ENCODE assay signal across 8 cellular contexts in genomic region chr6:36601818-36602217, GRCh38. TPM values are rescaled to one million over a fixed set of nuclear protein-coding genes. Genes with fewer than 3 reads are reported as not detected.
DNase-seq lines count a peak whose midpoint lies in the region; ATAC-seq and TF ChIP-seq lines count a peak whose summit lies in the region.
"Not testable (repeated sequence)": the region's sequence is repeated elsewhere in the genome, so short reads cannot be mapped to it uniquely, and the experiment has no call there.

No MANE protein-coding gene starts in this region.

- peak overlapping the region; percentile 33 for H3K4me3 Mint-ChIP-seq in activated CD4-positive, alpha-beta T cell treated with anti-CD3 and anti-CD28 coated beads, Interleukin-2, amount 10 ng/mL, durations not matched to agents 7 days and 5 days
- peak overlapping the region; percentile 38 for H3K4me3 Mint-ChIP-seq in activated naive CD4-positive, alpha-beta T cell treated with anti-CD3 and anti-CD28 coated beads for 36 hours
- peak overlapping the region; percentile 82 for H3K4me3 Mint-ChIP-seq in central memory CD8-positive, alpha-beta T cell
- H3K4me3 Mint-ChIP-seq in osteocyte (ENCODE audit: unreplicated experiment), result not testable (repeated sequence)
- peak overlapping the region; percentile 64 for H3K4me3 Mint-ChIP-seq in type B pancreatic cell

- DNase-seq in activated CD4-positive, alpha-beta T cell treated with anti-CD3 and anti-CD28 coated beads, Interleukin-2, amount 10 ng/mL, durations not matched to agents 7 days and 5 days; activated naive CD4-positive, alpha-beta T cell treated with anti-CD3 and anti-CD28 coated beads for 36 hours; central memory CD8-positive, alpha-beta T cell (ENCODE audit: low spot score in 2 of 2); osteocyte (ENCODE audit: extremely low spot score, unreplicated experiment); type B pancreatic cell (ENCODE audit: extremely low spot score, unreplicated experiment): not testable (repeated sequence)

- not testable (repeated sequence) for H3K27me3 ChIP-seq in BLaER1 treated with 17β-estradiol and CSF1 and Interleukin-3, amounts not matched to agents 10 nM and 100 nM
- H3K27me3 ChIP-seq in Loucy (ENCODE audit: insufficient read depth, low read length, poor library complexity, severe bottlenecking), result peaks cover 24% of the 10 kb centered on the region

- TF ChIP-seq CTCF in Loucy (conservative IDR thresholded peaks at IDR 0.05; ENCODE audit: low read length); osteocyte (IDR thresholded peaks at IDR 0.05); type B pancreatic cell (conservative IDR thresholded peaks at IDR 0.05): not testable (repeated sequence)

- H3K27ac ChIP-seq in BLaER1 treated with 17β-estradiol and CSF1 and Interleukin-3, amounts not matched to agents 10 nM and 100 nM, result peak overlapping the region in 1 of 11 experiments; percentile 38; a peak in 1 of 22 replicates
- peak overlapping the region; percentile 17 for H3K27ac ChIP-seq in mesodermal cell (ENCODE audit: low read depth, low read length, severe bottlenecking)

- not testable (repeated sequence) for H3K9me2 ChIP-seq in Loucy (replicated peaks; ENCODE audit: low read depth, low read length)

- not testable (repeated sequence) for H3K9me3 Mint-ChIP-seq in activated CD4-positive, alpha-beta T cell treated with anti-CD3 and anti-CD28 coated beads, Interleukin-2, amount 10 ng/mL, durations not matched to agents 7 days and 5 days; activated naive CD4-positive, alpha-beta T cell treated with anti-CD3 and anti-CD28 coated beads for 36 hours; central memory CD8-positive, alpha-beta T cell; osteocyte (ENCODE audit: unreplicated experiment); type B pancreatic cell

- CTCF ChIA-PET in activated CD4-positive, alpha-beta T cell treated with anti-CD3 and anti-CD28 coated beads, Interleukin-2, amount 10 ng/mL, durations not matched to agents 7 days and 5 days (lab: Charles Lee), result interaction anchor here (1.3 kb wide), 1 partner anchor 13 kb away, joined by 7 read pairs; no protein-coding TSS in a partner anchor
- CTCF ChIA-PET in activated naive CD4-positive, alpha-beta T cell treated with anti-CD3 and anti-CD28 coated beads for 36 hours (lab: Charles Lee), result interaction anchor here (1.4 kb wide), 1 partner anchor 22 kb away, joined by 4 read pairs; no protein-coding TSS in a partner anchor

- H3F3A ChIP-seq in Loucy (ENCODE audit: low read depth), result not testable (repeated sequence)

- H3K9me3 ChIP-seq in BLaER1 treated with 17β-estradiol and CSF1 and Interleukin-3, amounts not matched to agents 10 nM and 100 nM (replicated peaks in 1 of 11); Loucy (ENCODE audit: insufficient read depth, low read depth, low read length); mesodermal cell (ENCODE audit: control insufficient read depth, low read length): not testable (repeated sequence)

- intact Hi-C loops in activated naive CD4-positive, alpha-beta T cell treated with anti-CD3 and anti-CD28 coated beads for 36 hours (cut with micrococcal nuclease), result not testable (repeated sequence)

- peaks cover 98% of the 10 kb centered on the region for H3K79me2 ChIP-seq in Loucy (ENCODE audit: insufficient read depth, low read length)

- peaks cover 99 to 100% (median 100%) of the 10 kb centered on the region in 11 experiments for H3K36me3 ChIP-seq in BLaER1 treated with 17β-estradiol and CSF1 and Interleukin-3, amounts not matched to agents 10 nM and 100 nM
- H3K36me3 ChIP-seq in Loucy (ENCODE audit: insufficient read depth, low read length) (peaks cover 98% of the 10 kb centered on the region), mesodermal cell (ENCODE audit: control insufficient read depth, insufficient read depth, low read length) (peaks cover 100% of the 10 kb centered on the region)

- H3K27me3 Mint-ChIP-seq in activated CD4-positive, alpha-beta T cell treated with anti-CD3 and anti-CD28 coated beads, Interleukin-2, amount 10 ng/mL, durations not matched to agents 7 days and 5 days; activated naive CD4-positive, alpha-beta T cell treated with anti-CD3 and anti-CD28 coated beads for 36 hours (ENCODE audit: low read depth); central memory CD8-positive, alpha-beta T cell; osteocyte (ENCODE audit: unreplicated experiment); type B pancreatic cell: not testable (repeated sequence)

- peak overlapping the region; percentile 94 to 99 (median 96); a peak in 21 of 22 replicates for H3K4me2 ChIP-seq in BLaER1 treated with 17β-estradiol and CSF1 and Interleukin-3, amounts not matched to agents 10 nM and 100 nM
- peak overlapping the region; percentile 100 for H3K4me2 ChIP-seq in Loucy (ENCODE audit: low read depth, low read length, poor library complexity, severe bottlenecking)

- peak; percentile 29 for ATAC-seq in central memory CD8-positive, alpha-beta T cell (replicated peaks; ENCODE audit: extremely low read depth, poor library complexity, severe bottlenecking)

- peaks cover 91% of the 10 kb centered on the region for H3K36me3 Mint-ChIP-seq in activated CD4-positive, alpha-beta T cell treated with anti-CD3 and anti-CD28 coated beads, Interleukin-2, amount 10 ng/mL, durations not matched to agents 7 days and 5 days (ENCODE audit: low read depth)
- H3K36me3 Mint-ChIP-seq in activated naive CD4-positive, alpha-beta T cell treated with anti-CD3 and anti-CD28 coated beads for 36 hours (ENCODE audit: low read depth), result peaks cover 90% of the 10 kb centered on the region
- H3K36me3 Mint-ChIP-seq in central memory CD8-positive, alpha-beta T cell (ENCODE audit: insufficient read depth), result peaks cover 97% of the 10 kb centered on the region
- H3K36me3 Mint-ChIP-seq in osteocyte (ENCODE audit: unreplicated experiment) (peaks cover 85% of the 10 kb centered on the region), type B pancreatic cell (peaks cover 74% of the 10 kb centered on the region)

- peak overlapping the region in 8 of 11 experiments; percentile 7 to 99 (median 48); a peak in 11 of 22 replicates for H3K9ac ChIP-seq in BLaER1 treated with 17β-estradiol and CSF1 and Interleukin-3, amounts not matched to agents 10 nM and 100 nM
- H3K9ac ChIP-seq in Loucy (ENCODE audit: low read depth, low read length, poor library complexity, severe bottlenecking), result peak overlapping the region; percentile 30

- no CpG with 5 or more reads among the region's 3 CpGs for WGBS in mesodermal cell (ENCODE audit: insufficient coverage in 2 of 2), 2 experiments

- POLR2A ChIA-PET in activated CD4-positive, alpha-beta T cell treated with anti-CD3 and anti-CD28 coated beads, Interleukin-2, amount 10 ng/mL, durations not matched to agents 7 days and 5 days (lab: Charles Lee), result interaction anchor here (0.7 kb wide), 1 partner anchor 78 kb away, joined by 4 read pairs; no protein-coding TSS in a partner anchor

- H3K27ac Mint-ChIP-seq in activated CD4-positive, alpha-beta T cell treated with anti-CD3 and anti-CD28 coated beads, Interleukin-2, amount 10 ng/mL, durations not matched to agents 7 days and 5 days, result peak overlapping the region; percentile 70
- H3K27ac Mint-ChIP-seq in activated naive CD4-positive, alpha-beta T cell treated with anti-CD3 and anti-CD28 coated beads for 36 hours, result peak overlapping the region; percentile 85
- H3K27ac Mint-ChIP-seq in central memory CD8-positive, alpha-beta T cell (ENCODE audit: low read depth), result peak overlapping the region; percentile 41
- H3K27ac Mint-ChIP-seq in osteocyte (ENCODE audit: unreplicated experiment) (peak overlapping the region; percentile 31), type B pancreatic cell (peak overlapping the region; percentile 27)

- peaks cover 79% of the 10 kb centered on the region for H3K4me1 Mint-ChIP-seq in activated CD4-positive, alpha-beta T cell treated with anti-CD3 and anti-CD28 coated beads, Interleukin-2, amount 10 ng/mL, durations not matched to agents 7 days and 5 days
- H3K4me1 Mint-ChIP-seq in activated naive CD4-positive, alpha-beta T cell treated with anti-CD3 and anti-CD28 coated beads for 36 hours (ENCODE audit: low read depth), result peaks cover 83% of the 10 kb centered on the region
- peaks cover 60% of the 10 kb centered on the region for H3K4me1 Mint-ChIP-seq in central memory CD8-positive, alpha-beta T cell
- H3K4me1 Mint-ChIP-seq in osteocyte (ENCODE audit: unreplicated experiment), result peaks cover 91% of the 10 kb centered on the region
- peaks cover 56% of the 10 kb centered on the region for H3K4me1 Mint-ChIP-seq in type B pancreatic cell (ENCODE audit: unreplicated experiment)

- H2AFZ ChIP-seq in Loucy (ENCODE audit: low read length), result not testable (repeated sequence)

- peaks cover 99 to 100% (median 100%) of the 10 kb centered on the region in 11 experiments for H4K20me1 ChIP-seq in BLaER1 treated with 17β-estradiol and CSF1 and Interleukin-3, amounts not matched to agents 10 nM and 100 nM
- peaks cover 100% of the 10 kb centered on the region for H4K20me1 ChIP-seq in Loucy (ENCODE audit: insufficient read depth, low read length, poor library complexity, severe bottlenecking)

- peak overlapping the region in 4 of 10 experiments; percentile 3 to 78 (median 25); a peak in 3 of 20 replicates for H3K4me3 ChIP-seq in BLaER1 treated with 17β-estradiol and CSF1 and Interleukin-3, amounts not matched to agents 10 nM and 100 nM
- peak overlapping the region; percentile 81 for H3K4me3 ChIP-seq in Loucy (ENCODE audit: low read length, poor library complexity, severe bottlenecking)
- H3K4me3 ChIP-seq in mesodermal cell (ENCODE audit: extremely low read depth, insufficient read depth, low read length, poor library complexity, severe bottlenecking), result not testable (repeated sequence)

- peaks cover 79 to 94% (median 89%) of the 10 kb centered on the region in 10 experiments for H3K4me1 ChIP-seq in BLaER1 treated with 17β-estradiol and CSF1 and Interleukin-3, amounts not matched to agents 10 nM and 100 nM
- peaks cover 70% of the 10 kb centered on the region for H3K4me1 ChIP-seq in Loucy (ENCODE audit: insufficient read depth, low read length, poor library complexity, severe bottlenecking)
- peaks cover 17% of the 10 kb centered on the region for H3K4me1 ChIP-seq in mesodermal cell (ENCODE audit: control insufficient read depth, insufficient read depth, low read length, poor library complexity, severe bottlenecking)

RNA-seq across cellular contexts. Expression of gene SRSF3, which starts 7.7 kb away (rescaled TPM):
- 100 to 1,000 TPM; 394 to 441 TPM for total RNA-seq in activated CD4-positive, alpha-beta T cell treated with anti-CD3 and anti-CD28 coated beads, Interleukin-2, amount 10 ng/mL, durations not matched to agents 7 days and 5 days
- total RNA-seq in activated naive CD4-positive, alpha-beta T cell treated with anti-CD3 and anti-CD28 coated beads for 36 hours, result 100 to 1,000 TPM; 250 to 269 TPM
- 311 TPM for polyA plus RNA-seq in mesodermal cell (2013, experiment 1 of 2)
- polyA plus RNA-seq in mesodermal cell (2013, experiment 2 of 2), result 329 TPM
- 209 and 216 TPM in 2 replicates for total RNA-seq in osteocyte
- total RNA-seq in type B pancreatic cell (ENCODE audit: low replicate concordance), result 361 and 455 TPM in 2 replicates

RNA-seq across cellular contexts. Expression of gene STK38, which starts 54.5 kb away (rescaled TPM):
- total RNA-seq in activated CD4-positive, alpha-beta T cell treated with anti-CD3 and anti-CD28 coated beads, Interleukin-2, amount 10 ng/mL, durations not matched to agents 7 days and 5 days, result 100 to 1,000 TPM in 1 of 2 experiments, 10 to 100 TPM in 1; 99.1 to 114 TPM
- total RNA-seq in activated naive CD4-positive, alpha-beta T cell treated with anti-CD3 and anti-CD28 coated beads for 36 hours, result 10 to 100 TPM; 23.6 to 24.4 TPM
- polyA plus RNA-seq in mesodermal cell (2013, experiment 1 of 2), result 26.3 TPM
- 26.2 TPM for polyA plus RNA-seq in mesodermal cell (2013, experiment 2 of 2)
- total RNA-seq in osteocyte (51.6 and 53.9 TPM in 2 replicates), type B pancreatic cell (ENCODE audit: low replicate concordance) (50.1 and 64.9 TPM in 2 replicates)

Comparison
In these comparisons a context has a peak if more than half of its experiments do, and no peak if none do; other contexts are left out.
1. H3K27ac Mint-ChIP-seq: peak in every context shown above with its lines; median percentile 85 in activated naive CD4-positive, alpha-beta T cell treated with anti-CD3 and anti-CD28 coated beads for 36 hours; 70 in activated CD4-positive, alpha-beta T cell treated with anti-CD3 and anti-CD28 coated beads, Interleukin-2, amount 10 ng/mL, durations not matched to agents 7 days and 5 days; 41 in central memory CD8-positive, alpha-beta T cell; 31 in osteocyte; 27 in type B pancreatic cell.